In genomic region chr1:169309178-169310166, GRCh38 we compare ENCODE assay signal across 1 cellular context.
TF ChIP-seq lines count a peak whose summit lies in the region.

No MANE protein-coding gene starts in this region.

TF ChIP-seq in K562, 482 proteins besides CTCF, POLR2A, EP300 and RAD21 (continued from another document and continues in another):
- TF ChIP-seq RERE (CRISPR knock-in tag; IDR thresholded peaks at IDR 0.05; ENCODE audit: borderline replicate concordance), result no peak
- TF ChIP-seq MYBL2 (IDR thresholded peaks at IDR 0.05; ENCODE audit: low read depth), result no peak
- no peak for TF ChIP-seq MYBL2 (CRISPR knock-in tag; IDR thresholded peaks at IDR 0.05; ENCODE audit: borderline replicate concordance)
- TF ChIP-seq ZNF77 (CRISPR knock-in tag; IDR thresholded peaks at IDR 0.05), result no peak
- TF ChIP-seq RCOR1 (IDR thresholded peaks at IDR 0.05; ENCODE audit: borderline replicate concordance in 1 of 2, low read depth in 2 of 2, low read length in 2 of 2), result peak in 1 of 2 experiments; percentile 58; a peak in 1 of 4 replicates
- TF ChIP-seq NCOA6 (IDR thresholded peaks at IDR 0.05), result no peak
- TF ChIP-seq TEAD2 (tag; IDR thresholded peaks at IDR 0.05), result no peak
- TF ChIP-seq ATF3 (IDR thresholded peaks at IDR 0.05), result peak; percentile 75; the same call in 1 of the 2 replicates
- no peak for TF ChIP-seq ATF3 (CRISPR knock-in tag; conservative IDR thresholded peaks at IDR 0.05)
- no peak for TF ChIP-seq SLC30A9 (CRISPR knock-in tag; IDR thresholded peaks at IDR 0.05)
- no peak; the same call in 1 of the 2 replicates for TF ChIP-seq MAFK (IDR thresholded peaks at IDR 0.05; ENCODE audit: low read length)
- TF ChIP-seq SMARCE1 (IDR thresholded peaks at IDR 0.05), result peak; percentile 79
- TF ChIP-seq CREM (IDR thresholded peaks at IDR 0.05; ENCODE audit: low read depth), result peak; percentile 46; the same call in 1 of the 2 replicates
- no peak for TF ChIP-seq MCM3 (IDR thresholded peaks at IDR 0.05)
- no peak for TF ChIP-seq TSC22D4 (tag; IDR thresholded peaks at IDR 0.05)
- TF ChIP-seq ZNF280A (IDR thresholded peaks at IDR 0.05; ENCODE audit: low read depth, partially characterized antibody), result no peak
- no peak for TF ChIP-seq ZNF780A (CRISPR knock-in tag; IDR thresholded peaks at IDR 0.05)
- TF ChIP-seq NUFIP1 (IDR thresholded peaks at IDR 0.05; ENCODE audit: partially characterized antibody), result no peak
- no peak for TF ChIP-seq TRIM25 (IDR thresholded peaks at IDR 0.05; ENCODE audit: borderline replicate concordance)
- TF ChIP-seq FOS (IDR thresholded peaks at IDR 0.05; ENCODE audit: extremely low read depth, insufficient read length), result no peak
- TF ChIP-seq ZNF12 (CRISPR knock-in tag; IDR thresholded peaks at IDR 0.05), result no peak
- TF ChIP-seq ZNF644 (tag; IDR thresholded peaks at IDR 0.05; ENCODE audit: low read depth), result peak; percentile 34; the same call in 1 of the 2 replicates
- TF ChIP-seq RFX7 (CRISPR knock-in tag; IDR thresholded peaks at IDR 0.05), result no peak
- TF ChIP-seq POLR2H (tag; IDR thresholded peaks at IDR 0.05; ENCODE audit: low read depth), result peak; percentile 61
- TF ChIP-seq ELF4 (CRISPR knock-in tag; IDR thresholded peaks at IDR 0.05), result no peak
- no peak for TF ChIP-seq ZKSCAN1 (IDR thresholded peaks at IDR 0.05; ENCODE audit: low read depth, low read length)
- no peak for TF ChIP-seq POLR3G (IDR thresholded peaks at IDR 0.05; ENCODE audit: extremely low read depth, insufficient read length, insufficient replicate concordance)
- TF ChIP-seq KLF6 (CRISPR knock-in tag; IDR thresholded peaks at IDR 0.05; ENCODE audit: borderline replicate concordance), result no peak
- TF ChIP-seq ELK3 (CRISPR knock-in tag; IDR thresholded peaks at IDR 0.05), result no peak
- no peak for TF ChIP-seq PTBP1 (IDR thresholded peaks at IDR 0.05; ENCODE audit: low read depth, low read length)
- no peak for TF ChIP-seq ZNF445 (CRISPR knock-in tag; IDR thresholded peaks at IDR 0.05; ENCODE audit: low read depth)
- TF ChIP-seq ZNF511 (CRISPR knock-in tag; IDR thresholded peaks at IDR 0.05), result no peak
- no peak for TF ChIP-seq ZNF75A (CRISPR knock-in tag; IDR thresholded peaks at IDR 0.05)
- no peak for TF ChIP-seq PPARD (CRISPR knock-in tag; IDR thresholded peaks at IDR 0.05)
- TF ChIP-seq ATF6 (CRISPR knock-in tag; IDR thresholded peaks at IDR 0.05), result no peak
- no peak for TF ChIP-seq CREBBP (IDR thresholded peaks at IDR 0.05; ENCODE audit: low read depth, low read length)
- peak; percentile 36; the same call in 1 of the 2 replicates for TF ChIP-seq FOSL1 (tag; conservative IDR thresholded peaks at IDR 0.05)
- TF ChIP-seq ZNF764 (CRISPR knock-in tag; IDR thresholded peaks at IDR 0.05; ENCODE audit: low read depth), result no peak
- no peak for TF ChIP-seq ETV5 (CRISPR knock-in tag; IDR thresholded peaks at IDR 0.05; ENCODE audit: low read depth)
- no peak for TF ChIP-seq GTF2B (IDR thresholded peaks at IDR 0.05; ENCODE audit: extremely low read depth, insufficient read length)
- no peak for TF ChIP-seq CREB5 (CRISPR knock-in tag; IDR thresholded peaks at IDR 0.05)
- no peak for TF ChIP-seq EHMT2 (IDR thresholded peaks at IDR 0.05)
- TF ChIP-seq ZNF143 (CRISPR knock-in tag; IDR thresholded peaks at IDR 0.05), result no peak
- peak; percentile 89 to 99 for TF ChIP-seq SRF (CRISPR knock-in tag; IDR thresholded peaks at IDR 0.05)
- TF ChIP-seq FOXJ3 (CRISPR knock-in tag; IDR thresholded peaks at IDR 0.05), result no peak
- TF ChIP-seq NFE2L1 (tag; IDR thresholded peaks at IDR 0.05; ENCODE audit: borderline replicate concordance, low read depth), result no peak
- no peak for TF ChIP-seq FOXK1 (CRISPR knock-in tag; IDR thresholded peaks at IDR 0.05; ENCODE audit: borderline replicate concordance)
